8 cellular contexts compared by ENCODE assay signal in the genomic region with DNA sequence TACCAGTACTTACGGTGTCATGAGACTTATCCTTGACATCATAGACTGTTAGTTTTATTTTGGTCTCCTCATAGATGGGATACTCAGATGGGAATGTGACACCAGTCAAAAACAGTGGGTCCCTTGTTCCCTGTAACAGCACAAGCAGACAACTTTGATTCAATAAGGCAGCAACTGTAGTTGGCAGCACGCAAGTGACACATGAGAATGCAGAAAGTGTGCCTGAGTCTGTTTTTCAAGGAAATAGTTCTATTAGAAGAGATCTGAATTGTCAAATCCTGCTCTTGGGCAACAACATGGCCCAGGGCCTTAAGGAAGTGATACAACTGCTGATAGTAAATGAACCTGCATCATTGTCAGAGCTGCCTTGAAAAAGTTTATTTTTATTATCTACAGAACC.
DNase-seq lines count a peak whose midpoint lies in the region; ATAC-seq, FAIRE-seq and TF ChIP-seq lines count a peak whose summit lies in the region.

No MANE protein-coding gene starts in this region.

- TF ChIP-seq CTCF in heart right ventricle (IDR thresholded peaks at IDR 0.05) (no peak), right atrium auricular region (IDR thresholded peaks at IDR 0.05) (no peak), kidney (IDR thresholded peaks at IDR 0.05; ENCODE audit: borderline replicate concordance, extremely low read depth, insufficient read depth) (no peak)

- no peak for FAIRE-seq in kidney (lab: Jason Lieb, UNC)

- no peaks in the 10 kb centered on the region for H3K36me3 ChIP-seq in heart right ventricle
- H3K36me3 ChIP-seq in right atrium auricular region, result no peaks in the 10 kb centered on the region
- no peaks in the 10 kb centered on the region for H3K36me3 ChIP-seq in kidney (ENCODE audit: control insufficient read depth in 1 of 2, insufficient read depth in 2 of 2, low read length in 2 of 2)

- peak overlapping the region in 1 of 2 donors; percentile 20 for H3K9ac ChIP-seq in kidney (ENCODE audit: low read length in 2 of 2)

- ATAC-seq in heart right ventricle (peak in 3 of 8 donors; percentile 11 to 35 (median 15)), GM21786 (IDR thresholded peaks at IDR 0.05; ENCODE audit: unreplicated experiment) (no peak), GM21515 (IDR thresholded peaks at IDR 0.05; ENCODE audit: unreplicated experiment) (no peak), HG03571 (IDR thresholded peaks at IDR 0.05; ENCODE audit: unreplicated experiment) (no peak)
- ATAC-seq in activated CD4-positive, CD25-positive, alpha-beta regulatory T cell treated with anti-CD3 and anti-CD28 coated beads, Interleukin-2, amount 50 U/mL, for 24 hours, result no peak

- 62 to 67% methylated on average over 2 of the region's 2 CpGs for WGBS in heart right ventricle, 2 donors

- H3K4me1 ChIP-seq in heart right ventricle, result peaks cover 0 to 54% (median 48%) of the 10 kb centered on the region in 9 donors
- H3K4me1 ChIP-seq in right atrium auricular region, result peaks cover 0 to 24% of the 10 kb centered on the region in 2 donors
- peaks cover 4 to 10% of the 10 kb centered on the region in 2 donors for H3K4me1 ChIP-seq in kidney (ENCODE audit: control insufficient read depth in 1 of 2, insufficient read depth in 1 of 2, low read depth in 1 of 2, low read length in 2 of 2)

- peak overlapping the region in 4 of 10 donors; percentile 25 to 61 (median 52) for H3K4me3 ChIP-seq in heart right ventricle
- H3K4me3 ChIP-seq in right atrium auricular region, result no peak overlapping the region
- peak overlapping the region; percentile 25 to 46 for H3K4me3 ChIP-seq in kidney (ENCODE audit: low read length in 2 of 2)

- H3K9me3 ChIP-seq in heart right ventricle, result no peaks in the 10 kb centered on the region
- no peaks in the 10 kb centered on the region for H3K9me3 ChIP-seq in right atrium auricular region
- H3K9me3 ChIP-seq in kidney (ENCODE audit: control insufficient read depth in 1 of 2, low read length in 2 of 2), result no peaks in the 10 kb centered on the region

- DNase-seq in heart right ventricle (no peak), right atrium auricular region (ENCODE audit: low spot score) (no peak), kidney (no peak)
- DNase-seq in activated naive CD8-positive, alpha-beta T cell treated with anti-CD3 and anti-CD28 coated beads for 36 hours, result no peak

- intact Hi-C loops in heart right ventricle (cut with DNase I) (loop anchor here in 2 of 10 donors (5.0 to 10.0 kb wide), 2 partner anchors 51 to 278 kb away; no protein-coding TSS in a partner anchor), kidney (cut with DNase I) (no loop called here)

- H3K27ac ChIP-seq in heart right ventricle (peak overlapping the region in 7 of 10 donors; percentile 21 to 85 (median 76)), right atrium auricular region (peak overlapping the region in 1 of 2 donors; percentile 20), kidney (ENCODE audit: low read depth in 2 of 2, low read length in 2 of 2) (peak overlapping the region in 1 of 2 donors; percentile 61)

- peak overlapping the region; percentile 90 for H3K4me3 Mint-ChIP-seq in activated naive CD8-positive, alpha-beta T cell treated with anti-CD3 and anti-CD28 coated beads for 36 hours

- no peaks in the 10 kb centered on the region for H3K27me3 Mint-ChIP-seq in activated naive CD8-positive, alpha-beta T cell treated with anti-CD3 and anti-CD28 coated beads for 36 hours

- peaks cover 64% of the 10 kb centered on the region for H3K4me1 Mint-ChIP-seq in activated naive CD8-positive, alpha-beta T cell treated with anti-CD3 and anti-CD28 coated beads for 36 hours

- H3K27ac Mint-ChIP-seq in activated naive CD8-positive, alpha-beta T cell treated with anti-CD3 and anti-CD28 coated beads for 36 hours, result peak overlapping the region; percentile 94

- H3K36me3 Mint-ChIP-seq in activated naive CD8-positive, alpha-beta T cell treated with anti-CD3 and anti-CD28 coated beads for 36 hours, result peaks cover 45% of the 10 kb centered on the region

- no peaks in the 10 kb centered on the region for H3K9me3 Mint-ChIP-seq in activated naive CD8-positive, alpha-beta T cell treated with anti-CD3 and anti-CD28 coated beads for 36 hours

- no peaks in the 10 kb centered on the region for H3K27me3 ChIP-seq in heart right ventricle
- H3K27me3 ChIP-seq in right atrium auricular region, result no peaks in the 10 kb centered on the region

Comparison
In these comparisons a context has a peak if more than half of its experiments do, and no peak if none do; other contexts are left out.
1. H3K4me3 ChIP-seq: peak in kidney (2 of 2); none in right atrium auricular region (0 of 2).